ENCODE assay signal across 26 cellular contexts in genomic region chr14:92185559-92185958, GRCh38.
"Had no signal": no experiment of that assay in that cellular context is flagged by ENCODE, and none has a peak within 500 bp of the region (broad histone marks: within the 10 kb centered on the region; RNA-seq: fewer than 3 reads in every experiment).

No MANE protein-coding gene starts in this region.

- H3K4me3 ChIP-seq: adrenal gland, MG63, PC-9, SK-N-MC had no signal

- H2AFZ ChIP-seq: PC-9 had no signal

- H3K27me3 ChIP-seq: adrenal gland, MG63 had no signal

- H3K4me2 ChIP-seq: KMS-11, PC-9 had no signal

- H3K27ac ChIP-seq: adrenal gland, KMS-11, PC-9, SK-N-MC, WERI-Rb-1 had no signal

- H3K9me3 ChIP-seq: adrenal gland, MG63 had no signal

- H3K36me3 ChIP-seq: adrenal gland, MG63, WERI-Rb-1 had no signal

- DNase-seq: activated CD4-positive, alpha-beta T cell treated with anti-CD3 and anti-CD28 coated beads for 48 hours; activated CD4-positive, alpha-beta T cell treated with anti-CD3 and anti-CD28 coated beads, Interleukin-2, amount 50 U/mL, for 4 hours; activated CD4-positive, CD25-positive, alpha-beta regulatory T cell treated with anti-CD3 and anti-CD28 coated beads, Interleukin-2, amount 50 U/mL, for 72 hours; activated CD8-positive, alpha-beta memory T cell treated with anti-CD3 and anti-CD28 coated beads, Interleukin-2, amount 50 U/mL, for 48 hours; activated CD8-positive, alpha-beta T cell treated with anti-CD3 and anti-CD28 coated beads, Interleukin-2, amount 10 ng/mL, durations not matched to agents 7 days and 5 days; activated naive CD4-positive, alpha-beta T cell treated with anti-CD3 and anti-CD28 coated beads, Interleukin-2, amount 50 U/mL, for 16 hours; activated naive CD8-positive, alpha-beta T cell treated with anti-CD3 and anti-CD28 coated beads, Interleukin-2, amount 10 ng/mL, durations not matched to agents 7 days and 5 days; activated T-cell treated with anti-CD3 and anti-CD28 coated beads, Interleukin-2, amount 50 U/mL, for 1 hour; adrenal gland; anterior cingulate cortex; MG63; NCI-H1092 treated with DMSO at 0.1 percent for 48 hours; NCI-H1417 treated with DMSO at 0.1 percent for 48 hours; NCI-H1694; NCI-H2029 treated with DMSO at 0.1 percent for 48 hours; NCI-H345; NCI-H510A; NCI-H526 treated with DMSO at 0.1 percent for 48 hours; NCI-H82; PC-9; T-cell; T-helper 2 cell; T1000; WERI-Rb-1 had no signal

- H3K9ac ChIP-seq: KMS-11 had no signal

- H3K4me1 ChIP-seq: adrenal gland had no signal

- ATAC-seq: activated CD8-positive, alpha-beta T cell treated with anti-CD3 and anti-CD28 coated beads, Interleukin-2, amount 10 ng/mL, durations not matched to agents 7 days and 5 days; T-cell had no signal
